8 cellular contexts compared by ENCODE assay signal in genomic region chr11:20156280-20156875, GRCh38. TPM values are rescaled to one million over a fixed set of nuclear protein-coding genes. Genes with fewer than 3 reads are reported as not detected.
DNase-seq lines count a peak whose midpoint lies in the region; ATAC-seq and TF ChIP-seq lines count a peak whose summit lies in the region.

No MANE protein-coding gene starts in this region.

- H3K4me1 ChIP-seq in right atrium auricular region, result peaks cover 0 to 18% of the 10 kb centered on the region in 2 donors

- no peak overlapping the region for H3K27ac ChIP-seq in right atrium auricular region

- peaks cover 37 to 50% of the 10 kb centered on the region in 2 donors for H3K27me3 ChIP-seq in right atrium auricular region

- peak overlapping the region; percentile 5 to 28 for H3K4me3 ChIP-seq in right atrium auricular region

- no peaks in the 10 kb centered on the region for H3K36me3 ChIP-seq in right atrium auricular region

- ATAC-seq in HG02885 (IDR thresholded peaks at IDR 0.05; ENCODE audit: poor library complexity, unreplicated experiment) (peak; percentile 21), HG03439 (IDR thresholded peaks at IDR 0.05; ENCODE audit: unreplicated experiment) (no peak)

- H3K9me3 ChIP-seq in right atrium auricular region, result no peaks in the 10 kb centered on the region

- DNase-seq in activated CD4-positive, alpha-beta T cell treated with anti-CD3 and anti-CD28 coated beads, Interleukin-2, amount 50 U/mL, for 48 hours, result peak; percentile 46 to 57
- DNase-seq in right atrium auricular region (ENCODE audit: low spot score) (no peak), amniotic stem cell (lab: John Stamatoyannopoulos, UW) (no peak), 8988T (no peak), A172 (ENCODE audit: low spot score) (no peak)
- peak; percentile 35 for DNase-seq in stimulated activated CD8-positive, alpha-beta memory T cell treated with anti-CD3 and anti-CD28 coated beads, Interleukin-12 subunit alpha, Interleukin-12 subunit beta, amount 100 ng/mL, for 1 hour (ENCODE audit: low read depth)

- no peak for TF ChIP-seq CTCF in right atrium auricular region (IDR thresholded peaks at IDR 0.05)

RNA-seq across cellular contexts. Expression of gene DBX1, which starts 3.9 kb away (rescaled TPM):
- not detected for total RNA-seq in right atrium auricular region
- not detected in 2 replicates for total RNA-seq in A172 (2014; rRNA removed; shearing (Covaris generic))

Comparison
In these comparisons a context has a peak if more than half of its experiments do, and no peak if none do; other contexts are left out.
1. DNase-seq: peak in activated CD4-positive, alpha-beta T cell treated with anti-CD3 and anti-CD28 coated beads, Interleukin-2, amount 50 U/mL, for 48 hours (2 of 2) and stimulated activated CD8-positive, alpha-beta memory T cell treated with anti-CD3 and anti-CD28 coated beads, Interleukin-12 subunit alpha, Interleukin-12 subunit beta, amount 100 ng/mL, for 1 hour (single experiment); none in right atrium auricular region (single experiment), amniotic stem cell (single experiment), 8988T (single experiment) and A172 (single experiment).